In the genomic region with DNA sequence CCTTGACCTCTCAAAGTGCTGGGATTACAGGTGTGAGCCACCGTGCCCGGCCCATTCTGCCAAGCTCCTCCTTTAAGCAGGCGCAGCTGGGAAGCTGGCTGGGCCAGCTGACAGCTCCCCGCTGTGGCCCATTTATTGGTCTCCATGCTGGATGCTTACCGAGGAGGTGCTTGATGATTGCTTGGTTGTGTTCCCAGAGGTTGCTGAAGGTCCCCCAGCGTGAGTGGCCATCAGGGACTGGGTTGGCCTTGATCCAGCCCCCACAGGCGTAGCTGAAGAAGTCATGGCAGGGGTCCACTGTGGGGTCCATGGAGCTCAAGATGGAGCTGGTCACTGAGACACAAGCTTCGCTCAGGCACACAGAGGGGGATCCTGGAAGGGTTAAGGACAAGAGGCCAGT, we compare ENCODE assay signal across 15 cellular contexts.
"Had no signal": no experiment of that assay in that cellular context is flagged by ENCODE, and none has a peak within 500 bp of the region (broad histone marks: within the 10 kb centered on the region; RNA-seq: fewer than 3 reads in every experiment).

No MANE protein-coding gene starts in this region.

- H3K27ac Mint-ChIP-seq: activated CD4-positive, alpha-beta T cell treated with anti-CD3 and anti-CD28 coated beads for 36 hours; T-helper 1 cell treated with Interleukin-12 subunit alpha and Interleukin-12 subunit beta and Interleukin-4 antibody, amounts not matched to agents 30 μg/mL and 1 μg/mL, for 36 hours had no signal

- H3K4me3 Mint-ChIP-seq: activated CD4-positive, alpha-beta T cell treated with anti-CD3 and anti-CD28 coated beads for 36 hours; naive thymus-derived CD8-positive, alpha-beta T cell; T-helper 1 cell treated with Interleukin-12 subunit alpha and Interleukin-12 subunit beta and Interleukin-4 antibody, amounts not matched to agents 30 μg/mL and 1 μg/mL, for 36 hours had no signal

- H3K27me3 Mint-ChIP-seq: activated CD4-positive, alpha-beta T cell treated with anti-CD3 and anti-CD28 coated beads for 36 hours; naive thymus-derived CD8-positive, alpha-beta T cell had no signal

- H3K9me3 Mint-ChIP-seq: naive thymus-derived CD8-positive, alpha-beta T cell; T-helper 1 cell treated with Interleukin-12 subunit alpha and Interleukin-12 subunit beta and Interleukin-4 antibody, amounts not matched to agents 30 μg/mL and 1 μg/mL, for 36 hours had no signal

- H3K27ac ChIP-seq: neutrophil, suprapubic skin had no signal

- H3K4me3 ChIP-seq: suprapubic skin had no signal

- H3K27me3 ChIP-seq: neutrophil, suprapubic skin had no signal

- H3K9me3 ChIP-seq: neutrophil, suprapubic skin had no signal

- ATAC-seq: activated CD4-positive, alpha-beta T cell treated with anti-CD3 and anti-CD28 coated beads for 36 hours; esophagus mucosa; left ventricle myocardium superior; naive thymus-derived CD8-positive, alpha-beta T cell had no signal

- DNase-seq: activated CD4-positive, alpha-beta T cell treated with anti-CD3 and anti-CD28 coated beads for 36 hours; activated effector memory CD4-positive, alpha-beta T cell treated with Interleukin-2 at 50 U/mL for 16 hours; hypothalamus; kidney; left ventricle myocardium superior; mesenchymal stem cell; naive thymus-derived CD8-positive, alpha-beta T cell; SIG-M5; stimulated activated CD4-positive, alpha-beta T cell treated with anti-CD3 and anti-CD28 coated beads, Interleukin-2, amount 100 ng/mL, for 48 hours; stimulated activated naive CD4-positive, alpha-beta T cell treated with Interleukin-2 at 50 U/mL for 16 hours; trophoblast cell had no signal
